ENCODE assay signal across 1 cellular context in genomic region chr1:206013017-206013800, GRCh38.
TF ChIP-seq lines count a peak whose summit lies in the region.

No MANE protein-coding gene starts in this region.

TF ChIP-seq in GM12878, 131 proteins besides CTCF, POLR2A, EP300 and RAD21:
- TF ChIP-seq ZNF24 (IDR thresholded peaks at IDR 0.05) (no peak), SPI1 (IDR thresholded peaks at IDR 0.05; ENCODE audit: borderline replicate concordance, insufficient read depth, low read depth, low read length) (peak; percentile 47; the same call in 1 of the 2 replicates)
